13 cellular contexts compared by ENCODE assay signal in the genomic region with DNA sequence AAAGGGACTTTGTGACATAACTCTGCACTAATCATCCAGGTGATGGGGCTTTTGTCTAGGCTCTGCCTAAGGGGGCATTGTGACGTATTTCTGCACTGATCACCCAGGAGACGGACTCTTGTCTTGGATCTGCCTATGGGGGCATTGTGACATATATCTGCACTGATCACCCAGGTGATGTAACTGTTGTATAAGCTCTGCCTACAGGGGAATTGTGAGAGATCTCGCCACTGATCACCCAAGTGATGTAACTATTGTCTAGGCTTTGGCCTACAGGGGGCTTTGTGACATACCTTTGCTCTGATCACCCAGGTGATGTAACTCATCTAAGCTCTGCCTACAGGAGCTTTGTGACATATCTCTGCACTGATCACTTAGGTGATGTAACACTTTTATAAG. TPM values are rescaled to one million over a fixed set of nuclear protein-coding genes. Genes with fewer than 3 reads are reported as not detected.
DNase-seq lines count a peak whose midpoint lies in the region; ATAC-seq and TF ChIP-seq lines count a peak whose summit lies in the region.
"Not testable (repeated sequence)": the region's sequence is repeated elsewhere in the genome, so short reads cannot be mapped to it uniquely, and the experiment has no call there.
"Had no signal": no experiment of that assay in that cellular context is flagged by ENCODE, and none has a peak within 500 bp of the region (broad histone marks: within the 10 kb centered on the region; RNA-seq: fewer than 3 reads in every experiment).

No MANE protein-coding gene starts in this region.

- intact Hi-C loops in naive thymus-derived CD4-positive, alpha-beta T cell (cut with micrococcal nuclease), result loop anchor here in 1 of 2 donors (5.0 kb wide), 1 partner anchor 369 kb away; no protein-coding TSS in a partner anchor

- not testable (repeated sequence) for H3K27ac ChIP-seq in naive thymus-derived CD4-positive, alpha-beta T cell (ENCODE audit: low read depth, low read length)

- H3K27me3 Mint-ChIP-seq in endothelial cell (ENCODE audit: unreplicated experiment), result peaks cover 42% of the 10 kb centered on the region
- not testable (repeated sequence) for H3K27me3 Mint-ChIP-seq in naive thymus-derived CD4-positive, alpha-beta T cell

- peaks cover 31% of the 10 kb centered on the region for H3K36me3 Mint-ChIP-seq in endothelial cell (ENCODE audit: low read depth, unreplicated experiment)
- H3K36me3 Mint-ChIP-seq in naive thymus-derived CD4-positive, alpha-beta T cell, result peaks cover 0 to 26% (median 0%) of the 10 kb centered on the region in 5 donors

- peaks cover 15% of the 10 kb centered on the region for H3K4me1 Mint-ChIP-seq in endothelial cell (ENCODE audit: unreplicated experiment)
- peaks cover 4 to 14% (median 7%) of the 10 kb centered on the region in 7 donors for H3K4me1 Mint-ChIP-seq in naive thymus-derived CD4-positive, alpha-beta T cell

- not testable (repeated sequence) for H3K4me1 ChIP-seq in naive thymus-derived CD4-positive, alpha-beta T cell (ENCODE audit: control insufficient read depth in 2 of 2, insufficient read depth in 2 of 2, low read length in 2 of 2)

- CTCF ChIA-PET in naive thymus-derived CD4-positive, alpha-beta T cell (lab: Charles Lee), result not testable (repeated sequence)

- H3K4me3 ChIP-seq in naive thymus-derived CD4-positive, alpha-beta T cell (ENCODE audit: low read length), result not testable (repeated sequence)

- not testable (repeated sequence) for H3K36me3 ChIP-seq in naive thymus-derived CD4-positive, alpha-beta T cell (ENCODE audit: control insufficient read depth in 2 of 3, insufficient read depth in 3 of 3, low read length in 3 of 3)

- POLR2A ChIA-PET in naive thymus-derived CD4-positive, alpha-beta T cell (lab: Charles Lee), result not testable (repeated sequence)

- H3K27ac Mint-ChIP-seq in endothelial cell (ENCODE audit: unreplicated experiment), result peak overlapping the region; percentile 1
- not testable (repeated sequence) for H3K27ac Mint-ChIP-seq in naive thymus-derived CD4-positive, alpha-beta T cell

- peaks cover 43% of the 10 kb centered on the region for H3K9me3 Mint-ChIP-seq in endothelial cell (ENCODE audit: unreplicated experiment)
- peaks cover 16 to 38% (median 30%) of the 10 kb centered on the region in 11 donors for H3K9me3 Mint-ChIP-seq in naive thymus-derived CD4-positive, alpha-beta T cell

- DNase-seq in endothelial cell (ENCODE audit: low spot score); naive thymus-derived CD4-positive, alpha-beta T cell: not testable (repeated sequence)

- ATAC-seq in GM18907 (IDR thresholded peaks at IDR 0.05; ENCODE audit: unreplicated experiment) (peak; percentile 18), GM21515 (IDR thresholded peaks at IDR 0.05; ENCODE audit: unreplicated experiment) (peak; percentile 9), HG02642 (IDR thresholded peaks at IDR 0.05; ENCODE audit: poor library complexity, unreplicated experiment) (peak; percentile 24), HG03045 (IDR thresholded peaks at IDR 0.05; ENCODE audit: unreplicated experiment) (peak; percentile 6), HG03520 (IDR thresholded peaks at IDR 0.05; ENCODE audit: unreplicated experiment) (peak; percentile 4)
- peak; percentile 10 for ATAC-seq in naive thymus-derived CD4-positive, alpha-beta T cell

- TF ChIP-seq CTCF in endothelial cell (IDR thresholded peaks at IDR 0.05; ENCODE audit: unreplicated experiment), result not testable (repeated sequence)

- not testable (repeated sequence) for H3K9me3 ChIP-seq in naive thymus-derived CD4-positive, alpha-beta T cell (ENCODE audit: control insufficient read depth in 2 of 3, low read length in 3 of 3)

- H3K4me3 Mint-ChIP-seq in endothelial cell (ENCODE audit: unreplicated experiment), result peak overlapping the region; percentile 56
- not testable (repeated sequence) for H3K4me3 Mint-ChIP-seq in naive thymus-derived CD4-positive, alpha-beta T cell

- not testable (repeated sequence) for H3K27me3 ChIP-seq in naive thymus-derived CD4-positive, alpha-beta T cell (ENCODE audit: control insufficient read depth in 2 of 2, insufficient read depth in 2 of 2, low read length in 2 of 2)

RNA-seq across cellular contexts. Expression of a gene that starts 49.7 kb away (rescaled TPM):
- 60.1 TPM for total RNA-seq in endothelial cell (ENCODE audit: unreplicated experiment)
- total RNA-seq in naive thymus-derived CD4-positive, alpha-beta T cell, result 10 to 100 TPM; 39.2 to 70.6 (median 43.5) TPM
- 10 to 100 TPM; 34.0 to 54.6 TPM for polyA plus RNA-seq in naive thymus-derived CD4-positive, alpha-beta T cell

RNA-seq across cellular contexts. Expression of a gene that starts 59.2 kb away (rescaled TPM):
- total RNA-seq in endothelial cell (ENCODE audit: unreplicated experiment), result 1.4 TPM
- not detected for total RNA-seq in naive thymus-derived CD4-positive, alpha-beta T cell
- not detected for polyA plus RNA-seq in naive thymus-derived CD4-positive, alpha-beta T cell
- total RNA-seq: activated naive CD8-positive, alpha-beta T cell treated with anti-CD3 and anti-CD28 coated beads for 36 hours; GM12878; left lung; MCF 10A; sigmoid colon; ureter had no signal
- polyA plus RNA-seq: GM12878 had no signal
